In the genomic region with DNA sequence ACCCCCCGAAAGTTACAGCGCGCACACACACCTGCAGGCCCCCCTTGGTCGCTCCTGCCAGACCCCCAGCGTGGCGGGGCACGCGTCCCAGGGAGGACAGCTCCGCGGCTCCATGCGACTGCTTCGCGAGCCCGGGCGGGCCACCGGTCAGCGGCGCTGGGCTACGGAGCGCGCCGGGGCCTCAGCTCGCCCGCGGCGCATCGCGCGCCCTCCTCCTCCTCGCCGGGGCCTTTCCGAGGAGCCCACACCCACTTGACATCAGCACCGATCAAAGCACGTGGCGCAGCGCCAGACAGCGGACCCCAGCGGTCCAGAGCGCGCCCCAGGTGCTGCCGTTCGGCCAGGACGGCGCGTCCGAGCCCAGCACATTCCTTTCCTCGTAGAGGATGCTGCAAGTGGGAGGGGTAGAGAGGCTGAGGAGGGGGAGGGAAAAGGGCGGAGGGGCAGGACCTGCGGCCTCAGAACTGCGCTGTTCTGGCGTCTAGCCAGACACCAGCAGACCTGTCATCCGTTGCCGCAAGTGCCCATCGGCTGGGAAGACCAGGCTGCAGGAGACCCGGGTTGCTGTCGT, we compare ENCODE assay signal across 8 cellular contexts.
DNase-seq lines count a peak whose midpoint lies in the region; ATAC-seq, FAIRE-seq and TF ChIP-seq lines count a peak whose summit lies in the region.

No MANE protein-coding gene starts in this region.

- TF ChIP-seq CTCF in 22Rv1 (IDR thresholded peaks at IDR 0.05), result no peak

- no peak for TF ChIP-seq POLR2A in GM12891 (IDR thresholded peaks at IDR 0.05; ENCODE audit: low read depth, low read length)

- ATAC-seq in GM21619 (IDR thresholded peaks at IDR 0.05; ENCODE audit: unreplicated experiment), result no peak

- H3K4me3 ChIP-seq in iPS-18c (ENCODE audit: insufficient read depth, low read depth, low read length) (peak overlapping the region; percentile 55), skin epidermis (peak overlapping the region; percentile 26 to 46 (median 35))

- H3K9me3 ChIP-seq in iPS-18c (ENCODE audit: control insufficient read depth, insufficient read depth, low read length), result no peaks in the 10 kb centered on the region

- FAIRE-seq in GM12891 (lab: Jason Lieb, UNC), result peak; percentile 40

- H3K27ac ChIP-seq in 22Rv1 (peak overlapping the region; percentile 58), skin epidermis (peak overlapping the region in 6 of 21 experiments; percentile 1 to 66 (median 21))

- DNase-seq in GM12891 (ENCODE audit: insufficient read length, low spot score) (peak; percentile 33), NCI-H1105 (lab: John Stamatoyannopoulos, UW) (peak; percentile 58), astrocyte of the hippocampus (ENCODE audit: low read depth, low spot score) (peak; percentile 77), ureter (ENCODE audit: low spot score) (no peak)

TF ChIP-seq in GM12891, 5 proteins besides CTCF, POLR2A, EP300 and RAD21:
- no peak for TF ChIP-seq POLR2AphosphoS5 (IDR thresholded peaks at IDR 0.05; ENCODE audit: low read depth, low read length)
- TF ChIP-seq SPI1 (IDR thresholded peaks at IDR 0.05; ENCODE audit: low read depth, low read length), result no peak
- TF ChIP-seq POU2F2 (IDR thresholded peaks at IDR 0.05; ENCODE audit: low read depth, low read length), result no peak
- TF ChIP-seq PAX5 (IDR thresholded peaks at IDR 0.05; ENCODE audit: insufficient read depth, low read length, severe bottlenecking), result no peak
- TF ChIP-seq TAF1 (IDR thresholded peaks at IDR 0.05; ENCODE audit: low read depth, low read length), result no peak
